ENCODE assay signal across 11 cellular contexts in genomic region chr13:47459512-47459911, GRCh38.
A peak's percentile ranks its signal among the peaks of the same experiment; 100 is the strongest.
DNase-seq lines count a peak whose midpoint lies in the region; ATAC-seq, FAIRE-seq and TF ChIP-seq lines count a peak whose summit lies in the region.
"Had no signal": no experiment of that assay in that cellular context is flagged by ENCODE, and none has a peak within 500 bp of the region (broad histone marks: within the 10 kb centered on the region; RNA-seq: fewer than 3 reads in every experiment).

No MANE protein-coding gene starts in this region.

- no peak for ATAC-seq in GM12878
- ATAC-seq in sciatic nerve: no peak
- ATAC-seq in GM18511 (IDR thresholded peaks at IDR 0.05; ENCODE audit: unreplicated experiment): no peak
- ATAC-seq in HG03354 (IDR thresholded peaks at IDR 0.05; ENCODE audit: poor library complexity, severe bottlenecking, unreplicated experiment): no peak
- ATAC-seq: T-helper 17 cell had no signal

- H3K4me3 ChIP-seq in GM06990 (replicated peaks; ENCODE audit: low read depth, low read length) (no peak overlapping the region), MM.1S (ENCODE audit: low read length) (no peak overlapping the region), GM12878 (no peak overlapping the region)

- H3K36me3 ChIP-seq in GM06990 (ENCODE audit: control insufficient read depth, insufficient read depth, low read length) (no peaks in the 10 kb centered on the region), MM.1S (replicated peaks; ENCODE audit: insufficient read depth, low read length) (no peaks in the 10 kb centered on the region), GM12878 (ENCODE audit: control insufficient read depth in 2 of 2, insufficient read depth in 2 of 2, low read length in 1 of 2) (no peaks in the 10 kb centered on the region)

- SMC1A ChIA-PET in GM12878 (lab: Charles Lee; ENCODE audit: uncharacterized antibody, unreplicated experiment): interaction anchor here (0.7 kb wide), 1 partner anchor 503 kb away, joined by 5 read pairs; no protein-coding TSS in a partner anchor

- H3K9ac ChIP-seq in MM.1S (ENCODE audit: low read length) (no peak overlapping the region), GM12878 (ENCODE audit: control insufficient read depth, insufficient read depth, low read length) (no peak overlapping the region)

- no peaks in the 10 kb centered on the region for H3K9me3 ChIP-seq in MM.1S (replicated peaks; ENCODE audit: insufficient read depth, low read length)
- H3K9me3 ChIP-seq in GM12878 (replicated peaks; ENCODE audit: control insufficient read depth, insufficient read depth, low read length): no peaks in the 10 kb centered on the region

- peak; percentile 31 for FAIRE-seq in GM12878 (lab: Jason Lieb, UNC)

- intact Hi-C loops in GM12878 (cut with micrococcal nuclease; ENCODE audit: unreplicated experiment): loop anchor here (5.0 to 10.0 kb wide), 2 partner anchors 567 to 625 kb away; no protein-coding TSS in a partner anchor
- intact Hi-C loops in sciatic nerve (cut with DNase I): no loop called here

- in situ Hi-C loops in GM12878 (cut with MboI): no loop called here

- no peaks in the 10 kb centered on the region for H3K79me2 ChIP-seq in MM.1S (ENCODE audit: low read length)
- no peaks in the 10 kb centered on the region for H3K79me2 ChIP-seq in GM12878 (ENCODE audit: control insufficient read depth, insufficient read depth, low read length)

- CTCF ChIA-PET in GM12878 (lab: Yijun Ruan, JAX): interaction anchor here (1.4 to 1.6 kb wide), 3 partner anchors 486 to 566 kb away, joined by 4 to 8 read pairs (median 5); no protein-coding TSS in a partner anchor

- DNase-seq in GM06990 (ENCODE audit: extremely low read depth, insufficient read length): no peak
- no peak for DNase-seq in MM.1S
- DNase-seq in GM12878 (ENCODE audit: low read depth, low spot score): no peak
- DNase-seq in pons (ENCODE audit: low spot score): peak; percentile 21
- DNase-seq in sciatic nerve (ENCODE audit: low spot score): no peak
- no peak for DNase-seq in GM20000 (ENCODE audit: low spot score)
- DNase-seq: effector memory CD4-positive, alpha-beta T cell; NCI-H187; T-helper 17 cell had no signal

- no peaks in the 10 kb centered on the region for H3F3A ChIP-seq in MM.1S (ENCODE audit: insufficient read depth, low read length)

- no peaks in the 10 kb centered on the region for H3K27me3 ChIP-seq in GM06990 (replicated peaks; ENCODE audit: control insufficient read depth, insufficient read depth, low read length)
- no peaks in the 10 kb centered on the region for H3K27me3 ChIP-seq in MM.1S (replicated peaks; ENCODE audit: insufficient read depth, low read length)
- H3K27me3 ChIP-seq in GM12878 (replicated peaks in 1 of 2; ENCODE audit: control insufficient read depth in 2 of 2, insufficient read depth in 2 of 2, low read length in 1 of 2): no peaks in the 10 kb centered on the region

- no peaks in the 10 kb centered on the region for H3K4me1 ChIP-seq in MM.1S (ENCODE audit: low read length)
- H3K4me1 ChIP-seq in GM12878 (ENCODE audit: control insufficient read depth, insufficient read depth, low read length): no peaks in the 10 kb centered on the region

- TF ChIP-seq RAD21 in GM12878 (IDR thresholded peaks at IDR 0.05; ENCODE audit: insufficient read depth, low read depth, low read length): peak; percentile 43

- H3K27ac ChIP-seq in MM.1S (ENCODE audit: low read length): no peak overlapping the region
- H3K27ac ChIP-seq in GM12878 (ENCODE audit: control insufficient read depth, insufficient read depth): no peak overlapping the region

- H2AFZ ChIP-seq in MM.1S (ENCODE audit: low read length) (no peak overlapping the region), GM12878 (ENCODE audit: control insufficient read depth, low read depth, low read length) (no peak overlapping the region)

- no peaks in the 10 kb centered on the region for H3K9me2 ChIP-seq in MM.1S (replicated peaks; ENCODE audit: insufficient read depth, low read length)

- POLR2A ChIA-PET in GM12878 (lab: Charles Lee): no interaction called here

- BruUV-seq in GM12878 (replicated peaks; lab: Mats Ljungman, UMichigan): no TSS peak

- RAD21 ChIA-PET in GM12878 (lab: Charles Lee; ENCODE audit: unreplicated experiment): interaction anchor here (0.9 to 1.0 kb wide), 3 partner anchors 486 to 565 kb away, joined by 4 to 5 read pairs (median 4); partner anchors contain the start of gene HTR2A

- TF ChIP-seq CTCF in GM06990 (IDR thresholded peaks at IDR 0.05; ENCODE audit: insufficient read depth, low read length, poor library complexity, severe bottlenecking) (peak; percentile 19), MM.1S (IDR thresholded peaks at IDR 0.05; ENCODE audit: low read length) (0 out of 2 replicates have a peak, but pooled peaks have one; percentile 12), GM12878 (IDR thresholded peaks at IDR 0.05 in 2 of 3, conservative IDR thresholded peaks at IDR 0.05 in 1 of 3; ENCODE audit: control insufficient read depth in 2 of 3, extremely low read depth in 1 of 3, insufficient read depth in 1 of 3, low read depth in 3 of 3, low read length in 3 of 3) (peak in 2 of 3 experiments; percentile 7 to 31; a peak in 2 of 6 replicates), GM20000 (IDR thresholded peaks at IDR 0.05; ENCODE audit: extremely low read depth, missing control alignments) (no peak)

- TF ChIP-seq EP300 in GM12878 (IDR thresholded peaks at IDR 0.05; ENCODE audit: borderline replicate concordance in 1 of 2, control insufficient read depth in 1 of 2, low read depth in 2 of 2, low read length in 2 of 2): no peak

- WGBS in GM12878 (ENCODE audit: insufficient coverage, insufficient replicate concordance, low lambda C conversion rate, missing lambda C conversion rate): 40% methylated on average over 2 of the region's 2 CpGs

- TF ChIP-seq POLR2A in GM12878 (IDR thresholded peaks at IDR 0.05; ENCODE audit: low read depth, low read length): no peak

- H4K20me1 ChIP-seq in MM.1S (ENCODE audit: insufficient read depth, low read length) (no peaks in the 10 kb centered on the region), GM12878 (ENCODE audit: control insufficient read depth, insufficient read depth) (no peaks in the 10 kb centered on the region)

- no peak overlapping the region for H3K4me2 ChIP-seq in MM.1S (ENCODE audit: low read depth, low read length)
- H3K4me2 ChIP-seq in GM12878 (ENCODE audit: control insufficient read depth, insufficient read depth): no peak overlapping the region

TF ChIP-seq in GM12878, 131 proteins besides CTCF, POLR2A, EP300 and RAD21:
- TF ChIP-seq FOXK2 (IDR thresholded peaks at IDR 0.05) (no peak), BRCA1 (IDR thresholded peaks at IDR 0.05; ENCODE audit: low read depth, low read length) (no peak), STAT3 (IDR thresholded peaks at IDR 0.05; ENCODE audit: low read depth, low read length) (no peak), SMC3 (IDR thresholded peaks at IDR 0.05; ENCODE audit: borderline replicate concordance, low read length) (peak; percentile 30; the same call in 1 of the 2 replicates), SPI1 (IDR thresholded peaks at IDR 0.05; ENCODE audit: borderline replicate concordance, insufficient read depth, low read depth, low read length) (no peak)
- TF ChIP-seq, protein P1, sequence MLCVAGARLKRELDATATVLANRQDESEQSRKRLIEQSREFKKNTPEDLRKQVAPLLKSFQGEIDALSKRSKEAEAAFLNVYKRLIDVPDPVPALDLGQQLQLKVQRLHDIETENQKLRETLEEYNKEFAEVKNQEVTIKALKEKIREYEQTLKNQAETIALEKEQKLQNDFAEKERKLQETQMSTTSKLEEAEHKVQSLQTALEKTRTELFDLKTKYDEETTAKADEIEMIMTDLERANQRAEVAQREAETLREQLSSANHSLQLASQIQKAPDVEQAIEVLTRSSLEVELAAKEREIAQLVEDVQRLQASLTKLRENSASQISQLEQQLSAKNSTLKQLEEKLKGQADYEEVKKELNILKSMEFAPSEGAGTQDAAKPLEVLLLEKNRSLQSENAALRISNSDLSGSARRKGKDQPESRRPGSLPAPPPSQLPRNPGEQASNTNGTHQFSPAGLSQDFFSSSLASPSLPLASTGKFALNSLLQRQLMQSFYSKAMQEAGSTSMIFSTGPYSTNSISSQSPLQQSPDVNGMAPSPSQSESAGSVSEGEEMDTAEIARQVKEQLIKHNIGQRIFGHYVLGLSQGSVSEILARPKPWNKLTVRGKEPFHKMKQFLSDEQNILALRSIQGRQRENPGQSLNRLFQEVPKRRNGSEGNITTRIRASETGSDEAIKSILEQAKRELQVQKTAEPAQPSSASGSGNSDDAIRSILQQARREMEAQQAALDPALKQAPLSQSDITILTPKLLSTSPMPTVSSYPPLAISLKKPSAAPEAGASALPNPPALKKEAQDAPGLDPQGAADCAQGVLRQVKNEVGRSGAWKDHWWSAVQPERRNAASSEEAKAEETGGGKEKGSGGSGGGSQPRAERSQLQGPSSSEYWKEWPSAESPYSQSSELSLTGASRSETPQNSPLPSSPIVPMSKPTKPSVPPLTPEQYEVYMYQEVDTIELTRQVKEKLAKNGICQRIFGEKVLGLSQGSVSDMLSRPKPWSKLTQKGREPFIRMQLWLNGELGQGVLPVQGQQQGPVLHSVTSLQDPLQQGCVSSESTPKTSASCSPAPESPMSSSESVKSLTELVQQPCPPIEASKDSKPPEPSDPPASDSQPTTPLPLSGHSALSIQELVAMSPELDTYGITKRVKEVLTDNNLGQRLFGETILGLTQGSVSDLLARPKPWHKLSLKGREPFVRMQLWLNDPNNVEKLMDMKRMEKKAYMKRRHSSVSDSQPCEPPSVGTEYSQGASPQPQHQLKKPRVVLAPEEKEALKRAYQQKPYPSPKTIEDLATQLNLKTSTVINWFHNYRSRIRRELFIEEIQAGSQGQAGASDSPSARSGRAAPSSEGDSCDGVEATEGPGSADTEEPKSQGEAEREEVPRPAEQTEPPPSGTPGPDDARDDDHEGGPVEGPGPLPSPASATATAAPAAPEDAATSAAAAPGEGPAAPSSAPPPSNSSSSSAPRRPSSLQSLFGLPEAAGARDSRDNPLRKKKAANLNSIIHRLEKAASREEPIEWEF (IDR thresholded peaks at IDR 0.05; ENCODE audit: insufficient replicate concordance, low read depth, low read length): no peak
